Comparison of ENCODE assay signal across 8 cellular contexts in the genomic region with DNA sequence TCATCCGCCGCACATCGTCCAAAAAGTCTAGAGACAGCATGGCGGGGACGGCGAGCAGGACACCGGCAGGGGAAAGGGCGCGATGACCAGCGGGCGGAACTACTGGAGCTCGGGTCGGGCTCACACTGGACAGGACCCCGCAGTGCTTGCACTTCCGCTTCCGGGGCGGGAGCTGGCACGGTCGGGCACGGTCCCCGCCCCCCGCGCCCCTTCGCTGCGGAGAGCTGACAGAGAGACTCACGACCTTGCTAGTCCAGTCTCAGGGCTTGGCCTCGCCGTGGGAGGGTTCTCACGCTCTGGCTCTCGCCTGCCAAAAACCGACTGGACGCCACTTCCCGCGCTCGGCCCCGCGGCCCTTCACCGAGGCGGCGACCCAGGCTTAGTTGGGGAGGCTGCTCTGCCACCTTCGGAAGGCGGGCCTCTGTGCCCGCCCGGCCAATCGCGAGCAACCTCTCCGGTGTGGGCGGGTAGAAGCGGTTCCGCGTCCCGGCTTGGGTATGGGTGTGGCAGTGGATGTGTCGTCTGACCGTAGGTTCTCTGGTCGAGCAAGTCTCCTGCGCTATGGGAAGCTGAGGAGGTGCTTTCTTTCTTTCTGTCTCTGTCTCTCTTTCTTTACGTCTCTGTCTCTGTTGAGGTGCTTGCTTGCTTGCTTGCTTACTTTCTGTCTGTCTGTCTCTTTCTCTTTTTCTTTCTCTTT.
DNase-seq lines count a peak whose midpoint lies in the region; ATAC-seq lines count a peak whose summit lies in the region.

A gene (minus strand): TSS at position 104 of the 697 bp plus-strand sequence. CDS start 64 bp downstream, at position 40.

- peak; percentile 89 for ATAC-seq in HG03442 (IDR thresholded peaks at IDR 0.05; ENCODE audit: unreplicated experiment)

- H3K27ac ChIP-seq in cingulate gyrus (ENCODE audit: low read depth, low read length) = peak within 1 kb of the TSS; percentile 97

- DNase-seq in Ammon's horn (ENCODE audit: low spot score) (peak; percentile 97), GM19238 (ENCODE audit: insufficient read length, low spot score) (peak; percentile 92), NCI-H524 (lab: John Stamatoyannopoulos, UW) (peak; percentile 92 to 93), kidney tubule cell (ENCODE audit: low spot score) (peak; percentile 97)
- peak; percentile 87 for DNase-seq in activated CD4-positive, alpha-beta T cell treated with anti-CD3 and anti-CD28 coated beads for 4 hours
- peak; percentile 74 to 89 (median 88) for DNase-seq in stimulated activated CD4-positive, alpha-beta T cell treated with anti-CD3 and anti-CD28 coated beads, Interleukin-1b, Interleukin-23, amount 100 ng/mL, for 24 hours (ENCODE audit: low read depth in 4 of 4, low spot score in 1 of 4)

Comparison
In these comparisons a context has a peak if more than half of its experiments do, and no peak if none do; other contexts are left out.
1. Peak in every context shown above with its lines: DNase-seq, ATAC-seq and H3K27ac ChIP-seq.